14 cellular contexts compared by ENCODE assay signal in the genomic region with DNA sequence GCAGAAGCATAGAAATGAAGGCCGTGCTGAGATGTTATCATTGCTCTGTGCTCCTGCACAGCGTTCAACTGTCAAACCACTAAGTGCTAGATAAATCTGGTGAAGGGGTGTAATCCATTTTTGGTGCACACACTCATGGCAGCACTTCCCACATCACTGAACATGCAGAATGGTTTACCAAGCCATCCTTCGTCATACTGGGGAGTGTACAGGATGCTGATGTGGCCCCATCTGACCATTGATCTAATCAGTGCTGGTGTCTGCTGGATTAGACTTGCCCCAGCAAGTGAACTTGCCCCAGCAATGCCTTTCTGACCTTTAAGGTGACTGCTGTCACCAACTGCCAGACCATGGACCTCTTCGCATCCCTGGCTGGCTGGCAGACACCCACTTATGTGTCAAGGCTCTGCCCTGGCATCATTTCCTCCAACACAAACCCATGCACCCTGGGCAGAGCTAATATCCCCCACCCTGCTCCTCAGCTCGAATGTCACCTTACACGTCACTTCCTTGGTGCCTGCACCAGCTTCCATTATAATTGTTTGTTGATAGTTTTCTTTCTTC. TPM values are rescaled to one million over a fixed set of nuclear protein-coding genes. Genes with fewer than 3 reads are reported as not detected.
A peak's percentile ranks its signal among the peaks of the same experiment; 100 is the strongest.
DNase-seq lines count a peak whose midpoint lies in the region; ATAC-seq and TF ChIP-seq lines count a peak whose summit lies in the region.
"Had no signal": no experiment of that assay in that cellular context is flagged by ENCODE, and none has a peak within 500 bp of the region (broad histone marks: within the 10 kb centered on the region; RNA-seq: fewer than 3 reads in every experiment).

No MANE protein-coding gene starts in this region.

- peak; percentile 44 to 49 for ATAC-seq in CD4-positive, CD25-positive, alpha-beta regulatory T cell (ENCODE audit: low read depth in 2 of 2)
- ATAC-seq in left lobe of liver (no peak), GM19397 (IDR thresholded peaks at IDR 0.05; ENCODE audit: unreplicated experiment) (no peak), GM21737 (IDR thresholded peaks at IDR 0.05; ENCODE audit: unreplicated experiment) (no peak)

- peak overlapping the region; percentile 39 for H3K4me3 ChIP-seq in CD4-positive, CD25-positive, alpha-beta regulatory T cell (ENCODE audit: low read depth, low read length)
- H3K4me3 ChIP-seq in suprapubic skin: no peak overlapping the region
- H3K4me3 ChIP-seq: coronary artery had no signal

- no peaks in the 10 kb centered on the region for H3K27me3 Mint-ChIP-seq in CD4-positive, CD25-positive, alpha-beta regulatory T cell
- H3K27me3 Mint-ChIP-seq in activated CD4-positive, alpha-beta memory T cell treated with anti-CD3 and anti-CD28 coated beads, Interleukin-2, amount 10 ng/mL, durations not matched to agents 7 days and 5 days: no peaks in the 10 kb centered on the region

- DNase-seq in CD4-positive, CD25-positive, alpha-beta regulatory T cell: peak; percentile 35 to 73 (median 66)
- DNase-seq in KBM-7 (peak; percentile 65), left lobe of liver (ENCODE audit: low spot score) (peak; percentile 39), A172 (ENCODE audit: low spot score) (no peak), suprapubic skin (ENCODE audit: low spot score in 2 of 2) (no peak)
- peak; percentile 80 for DNase-seq in activated CD4-positive, alpha-beta memory T cell treated with anti-CD3 and anti-CD28 coated beads, Interleukin-2, amount 10 ng/mL, durations not matched to agents 7 days and 5 days
- DNase-seq: C1 segment of cervical spinal cord, GDM1, midbrain, NCI-H2171 treated with DMSO at 0.1 percent for 48 hours had no signal

- H3K9me3 Mint-ChIP-seq in CD4-positive, CD25-positive, alpha-beta regulatory T cell: no peaks in the 10 kb centered on the region
- H3K9me3 Mint-ChIP-seq in activated CD4-positive, alpha-beta memory T cell treated with anti-CD3 and anti-CD28 coated beads, Interleukin-2, amount 10 ng/mL, durations not matched to agents 7 days and 5 days: no peaks in the 10 kb centered on the region
- H3K9me3 Mint-ChIP-seq: activated naive CD4-positive, alpha-beta T cell treated with anti-CD3 and anti-CD28 coated beads, Interleukin-2, amount 50 U/mL, for 72 hours had no signal

- no peaks in the 10 kb centered on the region for H3K9me3 ChIP-seq in CD4-positive, CD25-positive, alpha-beta regulatory T cell (ENCODE audit: control insufficient read depth in 2 of 2, low read length in 2 of 2)
- no peaks in the 10 kb centered on the region for H3K9me3 ChIP-seq in suprapubic skin

- peaks cover 21 to 79% (median 57%) of the 10 kb centered on the region in 4 donors for H3K4me1 Mint-ChIP-seq in CD4-positive, CD25-positive, alpha-beta regulatory T cell
- peaks cover 73% of the 10 kb centered on the region for H3K4me1 Mint-ChIP-seq in activated CD4-positive, alpha-beta memory T cell treated with anti-CD3 and anti-CD28 coated beads, Interleukin-2, amount 10 ng/mL, durations not matched to agents 7 days and 5 days

- no peak for TF ChIP-seq CTCF in suprapubic skin (IDR thresholded peaks at IDR 0.05)

- peak overlapping the region; percentile 12 to 73 (median 49) for H3K4me3 Mint-ChIP-seq in CD4-positive, CD25-positive, alpha-beta regulatory T cell
- peak overlapping the region; percentile 26 for H3K4me3 Mint-ChIP-seq in activated CD4-positive, alpha-beta memory T cell treated with anti-CD3 and anti-CD28 coated beads, Interleukin-2, amount 10 ng/mL, durations not matched to agents 7 days and 5 days

- no peak for TF ChIP-seq EP300 in suprapubic skin (IDR thresholded peaks at IDR 0.05)

- H3K27me3 ChIP-seq in CD4-positive, CD25-positive, alpha-beta regulatory T cell (ENCODE audit: control insufficient read depth, insufficient read depth, low read length): no peaks in the 10 kb centered on the region
- H3K27me3 ChIP-seq in suprapubic skin: no peaks in the 10 kb centered on the region

- POLR2A ChIA-PET in activated CD4-positive, alpha-beta memory T cell treated with anti-CD3 and anti-CD28 coated beads, Interleukin-2, amount 10 ng/mL, durations not matched to agents 7 days and 5 days (lab: Charles Lee): interaction anchor here (0.6 to 4.2 kb wide), 21 partner anchors 9 to 226 kb away, joined by 3 to 77 read pairs (median 4); a partner anchor contains a TSS

- in situ Hi-C loops in KBM-7 (cut with MboI; ENCODE audit: low pct_unique_long_range_greater_than_20kb, low sequenced_read_pairs): no loop called here

- peak overlapping the region; percentile 62 to 97 (median 84) for H3K27ac Mint-ChIP-seq in CD4-positive, CD25-positive, alpha-beta regulatory T cell
- H3K27ac Mint-ChIP-seq in activated CD4-positive, alpha-beta memory T cell treated with anti-CD3 and anti-CD28 coated beads, Interleukin-2, amount 10 ng/mL, durations not matched to agents 7 days and 5 days: peak overlapping the region; percentile 96

- H3K36me3 Mint-ChIP-seq in CD4-positive, CD25-positive, alpha-beta regulatory T cell: peaks cover under 1% of the 10 kb centered on the region
- H3K36me3 Mint-ChIP-seq in activated CD4-positive, alpha-beta memory T cell treated with anti-CD3 and anti-CD28 coated beads, Interleukin-2, amount 10 ng/mL, durations not matched to agents 7 days and 5 days (ENCODE audit: low read depth): peaks cover 5% of the 10 kb centered on the region

- H3K4me1 ChIP-seq in CD4-positive, CD25-positive, alpha-beta regulatory T cell (ENCODE audit: control insufficient read depth, insufficient read depth, low read length, poor library complexity, severe bottlenecking): peaks cover 65% of the 10 kb centered on the region
- peaks cover 18% of the 10 kb centered on the region for H3K4me1 ChIP-seq in suprapubic skin

- 87% methylated on average over 3 of the region's 6 CpGs for WGBS in suprapubic skin

- H3K36me3 ChIP-seq in CD4-positive, CD25-positive, alpha-beta regulatory T cell (ENCODE audit: control insufficient read depth, insufficient read depth, low read length): no peaks in the 10 kb centered on the region
- H3K36me3 ChIP-seq in suprapubic skin: no peaks in the 10 kb centered on the region

- TF ChIP-seq POLR2A in suprapubic skin (IDR thresholded peaks at IDR 0.05): no peak

- CTCF ChIA-PET in activated CD4-positive, alpha-beta memory T cell treated with anti-CD3 and anti-CD28 coated beads, Interleukin-2, amount 10 ng/mL, durations not matched to agents 7 days and 5 days (lab: Charles Lee): interaction anchor here (0.8 to 3.7 kb wide), 12 partner anchors 11 to 94 kb away, joined by 3 to 33 read pairs (median 4); no protein-coding TSS in a partner anchor

- H3K27ac ChIP-seq in CD4-positive, CD25-positive, alpha-beta regulatory T cell (ENCODE audit: insufficient read depth, low read length, poor library complexity, severe bottlenecking): peak overlapping the region; percentile 75
- H3K27ac ChIP-seq in suprapubic skin: no peak overlapping the region
- H3K27ac ChIP-seq: coronary artery had no signal

RNA-seq across cellular contexts. Expression of a gene that starts 4.2 kb away (rescaled TPM):
- total RNA-seq in CD4-positive, CD25-positive, alpha-beta regulatory T cell: 480 TPM
- polyA plus RNA-seq in CD4-positive, CD25-positive, alpha-beta regulatory T cell: 100 to 1,000 TPM in 1 of 4 donors, 10 to 100 TPM in 3; 67.5 to 108 (median 90.2) TPM
- total RNA-seq in activated CD4-positive, alpha-beta memory T cell treated with anti-CD3 and anti-CD28 coated beads, Interleukin-2, amount 10 ng/mL, durations not matched to agents 7 days and 5 days: 100 to 1,000 TPM; 339 to 350 TPM
- total RNA-seq in left lobe of liver (3.9 TPM), suprapubic skin (10 to 100 TPM; 37.3 to 50.1 (median 42.6) TPM)
- 5.1 and 11.1 TPM in 2 replicates for total RNA-seq in A172 (2014; rRNA removed; shearing (Covaris generic))

Comparison
In these comparisons a context has a peak if more than half of its experiments do, and no peak if none do; other contexts are left out.
1. ATAC-seq: peak in CD4-positive, CD25-positive, alpha-beta regulatory T cell (2 of 2); none in left lobe of liver (single experiment), GM19397 (single experiment) and GM21737 (single experiment).
2. DNase-seq: peak in CD4-positive, CD25-positive, alpha-beta regulatory T cell (3 of 3), KBM-7 (single experiment), activated CD4-positive, alpha-beta memory T cell treated with anti-CD3 and anti-CD28 coated beads, Interleukin-2, amount 10 ng/mL, durations not matched to agents 7 days and 5 days (single experiment) and left lobe of liver (single experiment); none in A172 (single experiment) and suprapubic skin (0 of 2).